ENCODE assay signal across 30 cellular contexts in genomic region chr11:20584093-20584774, GRCh38. TPM values are rescaled to one million over a fixed set of nuclear protein-coding genes. Genes with fewer than 3 reads are reported as not detected.
DNase-seq lines count a peak whose midpoint lies in the region; ATAC-seq and TF ChIP-seq lines count a peak whose summit lies in the region.
"Had no signal": no experiment of that assay in that cellular context is flagged by ENCODE, and none has a peak within 500 bp of the region (broad histone marks: within the 10 kb centered on the region; RNA-seq: fewer than 3 reads in every experiment).

No MANE protein-coding gene starts in this region.

- CTCF ChIA-PET in activated CD4-positive, alpha-beta T cell treated with anti-CD3 and anti-CD28 coated beads for 36 hours (lab: Charles Lee), result no interaction called here
- CTCF ChIA-PET in activated CD4-positive, alpha-beta T cell treated with anti-CD3 and anti-CD28 coated beads, Interleukin-2, amount 10 ng/mL, durations not matched to agents 7 days and 5 days (lab: Charles Lee), result interaction anchor here (0.6 kb wide), 1 partner anchor 1997 kb away, joined by 3 read pairs; no protein-coding TSS in a partner anchor
- CTCF ChIA-PET in mammary epithelial cell (lab: Charles Lee; ENCODE audit: low non-redundant PET), result interaction anchor here (0.6 kb wide), 1 partner anchor 187 kb away, joined by 3 read pairs; no protein-coding TSS in a partner anchor
- CTCF ChIA-PET in naive thymus-derived CD4-positive, alpha-beta T cell (lab: Charles Lee), result no interaction called here

- no peak overlapping the region for H3K9ac ChIP-seq in mammary epithelial cell (ENCODE audit: insufficient read depth, low read length)

- intact Hi-C loops in activated CD4-positive, alpha-beta T cell treated with anti-CD3 and anti-CD28 coated beads for 36 hours (cut with DNase I, micrococcal nuclease), result no loop called here
- intact Hi-C loops in mammary epithelial cell (cut with micrococcal nuclease), result no loop called here
- intact Hi-C loops in naive thymus-derived CD4-positive, alpha-beta T cell (cut with micrococcal nuclease), result no loop called here

- H3K27ac ChIP-seq in mammary epithelial cell (ENCODE audit: insufficient read depth, low read depth, low read length), result no peak overlapping the region
- no peak overlapping the region for H3K27ac ChIP-seq in naive thymus-derived CD4-positive, alpha-beta T cell (ENCODE audit: low read depth, low read length)
- H3K27ac ChIP-seq: dorsolateral prefrontal cortex, transverse colon, WERI-Rb-1 had no signal

- no peaks in the 10 kb centered on the region for H4K20me1 ChIP-seq in mammary epithelial cell (ENCODE audit: insufficient read depth, low read length)

- H3K4me1 Mint-ChIP-seq in activated CD4-positive, alpha-beta T cell treated with anti-CD3 and anti-CD28 coated beads for 36 hours, result no peaks in the 10 kb centered on the region
- H3K4me1 Mint-ChIP-seq in activated CD4-positive, alpha-beta T cell treated with anti-CD3 and anti-CD28 coated beads, Interleukin-2, amount 10 ng/mL, durations not matched to agents 7 days and 5 days, result no peaks in the 10 kb centered on the region
- H3K4me1 Mint-ChIP-seq in stimulated activated effector memory CD8-positive, alpha-beta T cell treated with anti-CD3 and anti-CD28 coated beads, Interleukin-12 subunit alpha, Interleukin-12 subunit beta, amount 100 ng/mL, for 72 hours, result no peaks in the 10 kb centered on the region
- H3K4me1 Mint-ChIP-seq in naive thymus-derived CD4-positive, alpha-beta T cell, result peaks cover 0 to 4% (median 0%) of the 10 kb centered on the region in 7 donors
- H3K4me1 Mint-ChIP-seq: activated CD4-positive, alpha-beta T cell treated with anti-CD3 and anti-CD28 coated beads, Interleukin-2, amount 10 ng/mL, durations not matched to agents 24 days and 14 days; activated naive CD8-positive, alpha-beta T cell treated with anti-CD3 and anti-CD28 coated beads, Interleukin-2, amount 50 U/mL, for 24 hours; nephron had no signal

- 57% methylated on average over 4 of the region's 4 CpGs for whole genome bisulfite sequencing in mammary epithelial cell (ENCODE audit: low coverage, missing lambda C conversion rate)

- no TSS peak for BruUV-seq in mammary epithelial cell (replicated peaks; lab: Mats Ljungman, UMichigan)

- dilution Hi-C loops in mammary epithelial cell (cut with HindIII; ENCODE audit: low sequenced_read_pairs), result no loop called here

- H2AFZ ChIP-seq in mammary epithelial cell (ENCODE audit: low read depth, low read length), result peak overlapping the region; percentile 2

- ATAC-seq in activated CD4-positive, alpha-beta T cell treated with anti-CD3 and anti-CD28 coated beads for 36 hours, result peak; percentile 47
- peak; percentile 32 for ATAC-seq in stimulated activated effector memory CD8-positive, alpha-beta T cell treated with anti-CD3 and anti-CD28 coated beads, Interleukin-12 subunit alpha, Interleukin-12 subunit beta, amount 100 ng/mL, for 72 hours
- no peak for ATAC-seq in HG03175 (IDR thresholded peaks at IDR 0.05; ENCODE audit: unreplicated experiment)
- ATAC-seq in naive thymus-derived CD4-positive, alpha-beta T cell, result no peak
- ATAC-seq: activated naive CD8-positive, alpha-beta T cell treated with anti-CD3 and anti-CD28 coated beads, Interleukin-2, amount 50 U/mL, for 24 hours; activated T-cell treated with anti-CD3 and anti-CD28 coated beads, Interleukin-2, amount 50 U/mL, for 4 hours; Right ventricle myocardium inferior had no signal

- H3K36me3 Mint-ChIP-seq in activated CD4-positive, alpha-beta T cell treated with anti-CD3 and anti-CD28 coated beads for 36 hours (ENCODE audit: low read depth), result no peaks in the 10 kb centered on the region
- no peaks in the 10 kb centered on the region for H3K36me3 Mint-ChIP-seq in activated CD4-positive, alpha-beta T cell treated with anti-CD3 and anti-CD28 coated beads, Interleukin-2, amount 10 ng/mL, durations not matched to agents 7 days and 5 days (ENCODE audit: low read depth)
- no peaks in the 10 kb centered on the region for H3K36me3 Mint-ChIP-seq in stimulated activated effector memory CD8-positive, alpha-beta T cell treated with anti-CD3 and anti-CD28 coated beads, Interleukin-12 subunit alpha, Interleukin-12 subunit beta, amount 100 ng/mL, for 72 hours
- no peaks in the 10 kb centered on the region for H3K36me3 Mint-ChIP-seq in naive thymus-derived CD4-positive, alpha-beta T cell

- H3K9me3 ChIP-seq in mammary epithelial cell (replicated peaks; ENCODE audit: insufficient read depth, low read length), result no peaks in the 10 kb centered on the region
- no peaks in the 10 kb centered on the region for H3K9me3 ChIP-seq in naive thymus-derived CD4-positive, alpha-beta T cell (ENCODE audit: control insufficient read depth in 2 of 3, low read length in 3 of 3)
- H3K9me3 ChIP-seq: transverse colon had no signal

- no peaks in the 10 kb centered on the region for H3K36me3 ChIP-seq in mammary epithelial cell (ENCODE audit: insufficient read depth, low read length)
- H3K36me3 ChIP-seq in naive thymus-derived CD4-positive, alpha-beta T cell (ENCODE audit: control insufficient read depth in 2 of 3, insufficient read depth in 3 of 3, low read length in 3 of 3), result no peaks in the 10 kb centered on the region
- H3K36me3 ChIP-seq: transverse colon, WERI-Rb-1 had no signal

- H3K79me2 ChIP-seq in mammary epithelial cell (ENCODE audit: insufficient read depth, low read length), result no peaks in the 10 kb centered on the region

- no peak for TF ChIP-seq CTCF in mammary epithelial cell (conservative IDR thresholded peaks at IDR 0.05 in 1 of 2, IDR thresholded peaks at IDR 0.05 in 1 of 2; ENCODE audit: extremely low read depth in 1 of 2, insufficient read depth in 1 of 2, low read depth in 1 of 2, low read length in 2 of 2)

- DNase-seq in activated CD4-positive, alpha-beta T cell treated with anti-CD3 and anti-CD28 coated beads for 36 hours, result no peak
- no peak for DNase-seq in activated CD4-positive, alpha-beta T cell treated with anti-CD3 and anti-CD28 coated beads, Interleukin-2, amount 10 ng/mL, durations not matched to agents 7 days and 5 days
- DNase-seq in M059J (ENCODE audit: low read depth) (peak; percentile 25), mammary epithelial cell (peak; percentile 68), NCI-H187 (lab: John Stamatoyannopoulos, UW) (no peak)
- DNase-seq in stimulated activated effector memory CD8-positive, alpha-beta T cell treated with anti-CD3 and anti-CD28 coated beads, Interleukin-12 subunit alpha, Interleukin-12 subunit beta, amount 100 ng/mL, for 72 hours (ENCODE audit: low spot score in 2 of 2), result no peak
- DNase-seq in naive thymus-derived CD4-positive, alpha-beta T cell, result no peak
- DNase-seq: activated CD4-positive, alpha-beta T cell treated with anti-CD3 and anti-CD28 coated beads, Interleukin-2, amount 10 ng/mL, durations not matched to agents 24 days and 14 days; activated naive CD8-positive, alpha-beta T cell treated with anti-CD3 and anti-CD28 coated beads, Interleukin-2, amount 50 U/mL, for 24 hours; activated T-cell treated with anti-CD3 and anti-CD28 coated beads, Interleukin-2, amount 50 U/mL, for 4 hours; cerebellar nuclear complex; DMS79; dorsolateral prefrontal cortex; Kasumi-1; NCI-H1092; NCI-H187 treated with DMSO at 0.1 percent for 48 hours; NCI-H748 treated with DMSO at 0.1 percent for 48 hours; stimulated activated CD4-positive, alpha-beta T cell treated with anti-CD3 and anti-CD28 coated beads, Interleukin-2, amount 100 ng/mL, for 24 hours; transverse colon had no signal

- POLR2A ChIA-PET in activated CD4-positive, alpha-beta T cell treated with anti-CD3 and anti-CD28 coated beads for 36 hours (lab: Charles Lee), result no interaction called here
- POLR2A ChIA-PET in activated CD4-positive, alpha-beta T cell treated with anti-CD3 and anti-CD28 coated beads, Interleukin-2, amount 10 ng/mL, durations not matched to agents 7 days and 5 days (lab: Charles Lee), result no interaction called here
- POLR2A ChIA-PET in naive thymus-derived CD4-positive, alpha-beta T cell (lab: Charles Lee), result no interaction called here

- H3K4me3 ChIP-seq in mammary epithelial cell (replicated peaks in 1 of 3; ENCODE audit: insufficient read depth in 1 of 3, low read depth in 2 of 3, low read length in 3 of 3), result no peak overlapping the region
- no peak overlapping the region for H3K4me3 ChIP-seq in naive thymus-derived CD4-positive, alpha-beta T cell (ENCODE audit: low read length)
- H3K4me3 ChIP-seq: dorsolateral prefrontal cortex, transverse colon had no signal

- H3K27me3 Mint-ChIP-seq in activated CD4-positive, alpha-beta T cell treated with anti-CD3 and anti-CD28 coated beads for 36 hours, result peaks cover 7% of the 10 kb centered on the region
- peaks cover 2% of the 10 kb centered on the region for H3K27me3 Mint-ChIP-seq in activated CD4-positive, alpha-beta T cell treated with anti-CD3 and anti-CD28 coated beads, Interleukin-2, amount 10 ng/mL, durations not matched to agents 7 days and 5 days
- peaks cover 3 to 19% (median 11%) of the 10 kb centered on the region in 5 donors for H3K27me3 Mint-ChIP-seq in naive thymus-derived CD4-positive, alpha-beta T cell

- no peak overlapping the region for H3K4me3 Mint-ChIP-seq in activated CD4-positive, alpha-beta T cell treated with anti-CD3 and anti-CD28 coated beads for 36 hours
- H3K4me3 Mint-ChIP-seq in activated CD4-positive, alpha-beta T cell treated with anti-CD3 and anti-CD28 coated beads, Interleukin-2, amount 10 ng/mL, durations not matched to agents 7 days and 5 days, result no peak overlapping the region
- H3K4me3 Mint-ChIP-seq in stimulated activated effector memory CD8-positive, alpha-beta T cell treated with anti-CD3 and anti-CD28 coated beads, Interleukin-12 subunit alpha, Interleukin-12 subunit beta, amount 100 ng/mL, for 72 hours, result no peak overlapping the region
- no peak overlapping the region for H3K4me3 Mint-ChIP-seq in naive thymus-derived CD4-positive, alpha-beta T cell
- H3K4me3 Mint-ChIP-seq: activated CD4-positive, alpha-beta T cell treated with anti-CD3 and anti-CD28 coated beads, Interleukin-2, amount 10 ng/mL, durations not matched to agents 24 days and 14 days; activated naive CD8-positive, alpha-beta T cell treated with anti-CD3 and anti-CD28 coated beads, Interleukin-2, amount 50 U/mL, for 24 hours; activated T-cell treated with anti-CD3 and anti-CD28 coated beads, Interleukin-2, amount 50 U/mL, for 4 hours; nephron had no signal

- in situ Hi-C loops in mammary epithelial cell (cut with MboI; ENCODE audit: low sequenced_read_pairs in 2 of 2), result no loop called here

- no peak overlapping the region for H3K4me2 ChIP-seq in mammary epithelial cell (ENCODE audit: insufficient read depth, low read depth, low read length)

- no peaks in the 10 kb centered on the region for H3K9me3 Mint-ChIP-seq in activated CD4-positive, alpha-beta T cell treated with anti-CD3 and anti-CD28 coated beads for 36 hours (ENCODE audit: low read depth)
- H3K9me3 Mint-ChIP-seq in activated CD4-positive, alpha-beta T cell treated with anti-CD3 and anti-CD28 coated beads, Interleukin-2, amount 10 ng/mL, durations not matched to agents 7 days and 5 days, result no peaks in the 10 kb centered on the region
- H3K9me3 Mint-ChIP-seq in stimulated activated effector memory CD8-positive, alpha-beta T cell treated with anti-CD3 and anti-CD28 coated beads, Interleukin-12 subunit alpha, Interleukin-12 subunit beta, amount 100 ng/mL, for 72 hours, result no peaks in the 10 kb centered on the region
- peaks cover 0 to 5% (median 0%) of the 10 kb centered on the region in 11 donors for H3K9me3 Mint-ChIP-seq in naive thymus-derived CD4-positive, alpha-beta T cell
- H3K9me3 Mint-ChIP-seq: activated CD4-positive, alpha-beta T cell treated with anti-CD3 and anti-CD28 coated beads, Interleukin-2, amount 10 ng/mL, durations not matched to agents 24 days and 14 days; activated naive CD8-positive, alpha-beta T cell treated with anti-CD3 and anti-CD28 coated beads, Interleukin-2, amount 50 U/mL, for 24 hours; activated T-cell treated with anti-CD3 and anti-CD28 coated beads, Interleukin-2, amount 50 U/mL, for 4 hours had no signal

- H3K27me3 ChIP-seq in mammary epithelial cell (ENCODE audit: insufficient read depth, low read length), result no peaks in the 10 kb centered on the region
- H3K27me3 ChIP-seq in naive thymus-derived CD4-positive, alpha-beta T cell (ENCODE audit: control insufficient read depth in 2 of 2, insufficient read depth in 2 of 2, low read length in 2 of 2), result no peaks in the 10 kb centered on the region

- no peaks in the 10 kb centered on the region for H3K4me1 ChIP-seq in mammary epithelial cell (ENCODE audit: insufficient read depth, low read length)
- no peaks in the 10 kb centered on the region for H3K4me1 ChIP-seq in naive thymus-derived CD4-positive, alpha-beta T cell (ENCODE audit: control insufficient read depth in 2 of 2, insufficient read depth in 2 of 2, low read length in 2 of 2)
- H3K4me1 ChIP-seq: transverse colon had no signal

- no peak overlapping the region for H3K27ac Mint-ChIP-seq in activated CD4-positive, alpha-beta T cell treated with anti-CD3 and anti-CD28 coated beads for 36 hours
- no peak overlapping the region for H3K27ac Mint-ChIP-seq in activated CD4-positive, alpha-beta T cell treated with anti-CD3 and anti-CD28 coated beads, Interleukin-2, amount 10 ng/mL, durations not matched to agents 7 days and 5 days
- no peak overlapping the region for H3K27ac Mint-ChIP-seq in stimulated activated effector memory CD8-positive, alpha-beta T cell treated with anti-CD3 and anti-CD28 coated beads, Interleukin-12 subunit alpha, Interleukin-12 subunit beta, amount 100 ng/mL, for 72 hours
- H3K27ac Mint-ChIP-seq in naive thymus-derived CD4-positive, alpha-beta T cell, result peak overlapping the region in 2 of 9 donors; percentile 1 to 13
- H3K27ac Mint-ChIP-seq: activated CD4-positive, alpha-beta T cell treated with anti-CD3 and anti-CD28 coated beads, Interleukin-2, amount 10 ng/mL, durations not matched to agents 24 days and 14 days; activated naive CD8-positive, alpha-beta T cell treated with anti-CD3 and anti-CD28 coated beads, Interleukin-2, amount 50 U/mL, for 24 hours; nephron had no signal

RNA-seq across cellular contexts. Expression of gene SLC6A5, which starts 15.2 kb away (rescaled TPM):
- not detected for total RNA-seq in activated CD4-positive, alpha-beta T cell treated with anti-CD3 and anti-CD28 coated beads for 36 hours
- not detected for total RNA-seq in activated CD4-positive, alpha-beta T cell treated with anti-CD3 and anti-CD28 coated beads, Interleukin-2, amount 10 ng/mL, durations not matched to agents 7 days and 5 days
- total RNA-seq in M059J (2014; rRNA removed; shearing (Covaris generic)), result not detected in 2 replicates
- under 1 TPM in 1 of 2 donors, not detected in 1; under 0.01 TPM for total RNA-seq in mammary epithelial cell
- polyA plus RNA-seq in mammary epithelial cell, result not detected
- polyA minus RNA-seq in mammary epithelial cell, result not detected
- total RNA-seq in naive thymus-derived CD4-positive, alpha-beta T cell, result not detected
- polyA plus RNA-seq in naive thymus-derived CD4-positive, alpha-beta T cell, result not detected
- total RNA-seq: activated CD4-positive, alpha-beta T cell treated with anti-CD3 and anti-CD28 coated beads, Interleukin-2, amount 10 ng/mL, durations not matched to agents 24 days and 14 days; activated T-cell treated with anti-CD3 and anti-CD28 coated beads, Interleukin-2, amount 50 U/mL, for 4 hours; glomerular endothelial cell; lower leg skin; mononuclear cell; osteoblast; renal cortical epithelial cell; Right ventricle myocardium inferior; T-helper 2 cell treated with Interferon-gamma antibody and Interleukin-4, amounts not matched to agents 100 ng/mL and 5 ng/mL, for 36 hours; transverse colon had no signal
- polyA plus RNA-seq: BJ had no signal

Comparison
In these comparisons a context has a peak if more than half of its experiments do, and no peak if none do; other contexts are left out.
1. CTCF ChIA-PET loops: an anchor here in activated CD4-positive, alpha-beta T cell treated with anti-CD3 and anti-CD28 coated beads, Interleukin-2, amount 10 ng/mL, durations not matched to agents 7 days and 5 days (0.6 kb wide) and mammary epithelial cell (0.6 kb wide); none called in activated CD4-positive, alpha-beta T cell treated with anti-CD3 and anti-CD28 coated beads for 36 hours and naive thymus-derived CD4-positive, alpha-beta T cell.
2. ATAC-seq: peak in activated CD4-positive, alpha-beta T cell treated with anti-CD3 and anti-CD28 coated beads for 36 hours (single experiment) and stimulated activated effector memory CD8-positive, alpha-beta T cell treated with anti-CD3 and anti-CD28 coated beads, Interleukin-12 subunit alpha, Interleukin-12 subunit beta, amount 100 ng/mL, for 72 hours (single experiment); none in HG03175 (single experiment) and naive thymus-derived CD4-positive, alpha-beta T cell (single experiment).
3. DNase-seq: peak in M059J (single experiment) and mammary epithelial cell (single experiment); none in activated CD4-positive, alpha-beta T cell treated with anti-CD3 and anti-CD28 coated beads for 36 hours (single experiment), activated CD4-positive, alpha-beta T cell treated with anti-CD3 and anti-CD28 coated beads, Interleukin-2, amount 10 ng/mL, durations not matched to agents 7 days and 5 days (single experiment), stimulated activated effector memory CD8-positive, alpha-beta T cell treated with anti-CD3 and anti-CD28 coated beads, Interleukin-12 subunit alpha, Interleukin-12 subunit beta, amount 100 ng/mL, for 72 hours (0 of 2), NCI-H187 (0 of 2) and naive thymus-derived CD4-positive, alpha-beta T cell (0 of 9).